ENCODE assay signal across 26 cellular contexts in genomic region chr19:34578173-34578572, GRCh38.
"Had no signal": no experiment of that assay in that cellular context is flagged by ENCODE, and none has a peak within 500 bp of the region (broad histone marks: within the 10 kb centered on the region; RNA-seq: fewer than 3 reads in every experiment).

No MANE protein-coding gene starts in this region.

- H3K4me1 ChIP-seq: colonic mucosa, gastrocnemius medialis, psoas muscle, sigmoid colon, thyroid gland had no signal

- H3K36me3 Mint-ChIP-seq: stimulated activated effector memory CD8-positive, alpha-beta T cell treated with anti-CD3 and anti-CD28 coated beads, Interleukin-12 subunit alpha, Interleukin-12 subunit beta, amount 100 ng/mL, for 72 hours; type B pancreatic cell had no signal

- H3K9me3 Mint-ChIP-seq: central memory CD8-positive, alpha-beta T cell; type B pancreatic cell had no signal

- H3K4me3 Mint-ChIP-seq: central memory CD8-positive, alpha-beta T cell; dendritic cell treated with granulocyte-macrophage colony-stimulating factor and Interleukin-4, amounts not matched to agents 40 ng/mL and 50 ng/mL, for 4 days; mesothelial cell of epicardium; nephron; stimulated activated effector memory CD8-positive, alpha-beta T cell treated with anti-CD3 and anti-CD28 coated beads, Interleukin-12 subunit alpha, Interleukin-12 subunit beta, amount 100 ng/mL, for 72 hours; type B pancreatic cell had no signal

- H3K4me1 Mint-ChIP-seq: mesothelial cell of epicardium, nephron had no signal

- H3K27me3 ChIP-seq: colonic mucosa, gastrocnemius medialis, ovary, thyroid gland had no signal

- DNase-seq: colonic mucosa; effector memory CD4-positive, alpha-beta T cell; foreskin fibroblast; gastrocnemius medialis; heart left ventricle; hippocampal formation; mesenchymal stem cell; mucosa of descending colon; naive B cell; occipital lobe; psoas muscle; right cardiac atrium; sigmoid colon; stimulated activated CD4-positive, alpha-beta T cell treated with anti-CD3 and anti-CD28 coated beads, Interleukin-2, amount 100 ng/mL, for 24 hours; stimulated activated CD4-positive, alpha-beta T cell treated with anti-CD3 and anti-CD28 coated beads, Interleukin-4, amount 100 ng/mL, for 24 hours; stimulated activated naive CD4-positive, alpha-beta T cell treated with Interleukin-2 at 50 U/mL for 16 hours; stomach; thyroid gland had no signal

- H3K27ac ChIP-seq: colonic mucosa, gastrocnemius medialis, heart left ventricle, ovary, psoas muscle, sigmoid colon, stomach, thyroid gland had no signal

- H3K9me3 ChIP-seq: colonic mucosa, gastrocnemius medialis, heart left ventricle, mucosa of descending colon, ovary, psoas muscle, sigmoid colon, thyroid gland had no signal

- H3K27ac Mint-ChIP-seq: dendritic cell treated with granulocyte-macrophage colony-stimulating factor and Interleukin-4, amounts not matched to agents 40 ng/mL and 50 ng/mL, for 4 days; mesothelial cell of epicardium; naive B cell; nephron; stimulated activated effector memory CD8-positive, alpha-beta T cell treated with anti-CD3 and anti-CD28 coated beads, Interleukin-12 subunit alpha, Interleukin-12 subunit beta, amount 100 ng/mL, for 72 hours; type B pancreatic cell had no signal

- H3K36me3 ChIP-seq: colonic mucosa, gastrocnemius medialis, heart left ventricle, ovary, sigmoid colon, stomach, thyroid gland had no signal

- H3K27me3 Mint-ChIP-seq: type B pancreatic cell had no signal

- ATAC-seq: gastrocnemius medialis; left lobe of liver; mucosa of descending colon; stimulated activated effector memory CD8-positive, alpha-beta T cell treated with anti-CD3 and anti-CD28 coated beads, Interleukin-12 subunit alpha, Interleukin-12 subunit beta, amount 100 ng/mL, for 72 hours had no signal

- H3K4me3 ChIP-seq: colonic mucosa, gastrocnemius medialis, mucosa of descending colon, ovary, psoas muscle, sigmoid colon, stomach, thyroid gland had no signal
